Comparison of ENCODE assay signal across 16 cellular contexts in the genomic region with DNA sequence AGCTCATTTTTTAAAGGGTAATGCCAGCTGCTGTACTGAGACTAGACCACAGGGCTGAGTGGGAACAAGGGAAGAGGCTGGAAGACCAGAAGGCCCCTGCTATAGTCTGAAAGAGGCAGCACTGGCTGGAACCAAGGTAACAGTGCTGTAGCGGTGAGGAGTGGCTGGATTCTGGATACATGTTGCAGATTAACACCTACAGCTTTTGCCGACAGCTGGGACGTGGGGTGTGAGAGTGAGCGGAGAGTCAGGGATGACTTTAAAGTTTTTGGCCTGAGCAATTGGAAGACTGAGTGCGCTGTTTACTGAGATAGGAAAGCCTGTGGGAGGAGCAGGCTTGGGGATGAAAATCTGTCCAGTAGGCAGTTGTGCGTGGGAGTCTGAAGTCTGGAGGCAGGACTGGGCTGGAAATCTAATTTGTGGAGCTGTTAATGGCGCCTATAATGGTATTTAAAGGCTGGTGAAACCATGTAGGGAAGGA. TPM values are rescaled to one million over a fixed set of nuclear protein-coding genes. Genes with fewer than 3 reads are reported as not detected.
DNase-seq lines count a peak whose midpoint lies in the region; ATAC-seq and TF ChIP-seq lines count a peak whose summit lies in the region.
"Had no signal": no experiment of that assay in that cellular context is flagged by ENCODE, and none has a peak within 500 bp of the region (broad histone marks: within the 10 kb centered on the region; RNA-seq: fewer than 3 reads in every experiment).

No MANE protein-coding gene starts in this region.

- TF ChIP-seq CTCF in AG04450 (IDR thresholded peaks at IDR 0.05; ENCODE audit: low read depth, low read length): no peak
- no peak for TF ChIP-seq CTCF in heart right ventricle (IDR thresholded peaks at IDR 0.05)

- POLR2A ChIA-PET in AG04450 (lab: Yijun Ruan, JAX): interaction anchor here (1.3 to 1.8 kb wide), 2 partner anchors 86 to 91 kb away, joined by 3 to 4 read pairs; a partner anchor contains a TSS

- 56 to 60% methylated on average over 7 of the region's 7 CpGs for WGBS in heart right ventricle, 2 donors

- intact Hi-C loops in heart right ventricle (cut with DNase I): loop anchor here in 7 of 10 donors (1.0 to 10.0 kb wide), 8 partner anchors 36 to 92 kb away; a partner anchor contains a TSS

- no peaks in the 10 kb centered on the region for H3K9me3 ChIP-seq in AG04450 (ENCODE audit: control insufficient read depth, insufficient read depth, low read length)
- no peaks in the 10 kb centered on the region for H3K9me3 ChIP-seq in heart right ventricle
- H3K9me3 ChIP-seq: colonic mucosa had no signal

- H3K4me3 ChIP-seq in AG04450 (ENCODE audit: low read depth, low read length) (no peak overlapping the region), heart right ventricle (no peak overlapping the region)
- H3K4me3 ChIP-seq: colonic mucosa had no signal

- ATAC-seq in heart right ventricle (peak in 3 of 8 donors; percentile 13 to 21 (median 17)), GM18861 (IDR thresholded peaks at IDR 0.05; ENCODE audit: unreplicated experiment) (no peak)

- H3K27me3 ChIP-seq in AG04450 (ENCODE audit: control insufficient read depth, insufficient read depth, low read length): no peaks in the 10 kb centered on the region
- no peaks in the 10 kb centered on the region for H3K27me3 ChIP-seq in heart right ventricle
- H3K27me3 ChIP-seq: colonic mucosa had no signal

- H3K36me3 ChIP-seq in heart right ventricle: peaks cover 0 to 23% (median 12%) of the 10 kb centered on the region in 9 donors
- H3K36me3 ChIP-seq: colonic mucosa had no signal

- H3K27ac ChIP-seq in AG04450 (ENCODE audit: low read depth, low read length): peak overlapping the region; percentile 31
- peak overlapping the region in 8 of 10 donors; percentile 6 to 79 (median 44) for H3K27ac ChIP-seq in heart right ventricle

- no peak for DNase-seq in AG04450 (ENCODE audit: low read depth, low spot score)
- peak; percentile 32 for DNase-seq in OCI-M1 (lab: John Stamatoyannopoulos, UW)
- DNase-seq in heart right ventricle: no peak
- DNase-seq in occipital lobe (lab: John Stamatoyannopoulos, UW): peak; percentile 76
- DNase-seq in NCI-H146 treated with DMSO at 0.1 percent for 48 hours (lab: John Stamatoyannopoulos, UW; ENCODE audit: unreplicated experiment): no peak
- no peak for DNase-seq in HT-29 (ENCODE audit: low spot score)
- no peak for DNase-seq in NCI-H2081 treated with DMSO at 0.1 percent for 48 hours (lab: John Stamatoyannopoulos, UW)
- DNase-seq: activated CD8-positive, alpha-beta T cell treated with anti-CD3 and anti-CD28 coated beads, Interleukin-2, amount 10 ng/mL, durations not matched to agents 7 days and 5 days; colonic mucosa; DMS153; natural killer cell; NCI-H1105; NCI-H524 had no signal

- H3K4me1 ChIP-seq in heart right ventricle: peaks cover 5 to 41% (median 20%) of the 10 kb centered on the region in 9 donors
- H3K4me1 ChIP-seq: colonic mucosa had no signal

- CTCF ChIA-PET in AG04450 (lab: Charles Lee): interaction anchor here (0.9 to 6.0 kb wide), 23 partner anchors 10 to 346 kb away, joined by 3 to 74 read pairs (median 10); a partner anchor contains a TSS

RNA-seq across cellular contexts. Expression of a gene that starts 26.5 kb away (rescaled TPM):
- polyA plus RNA-seq in AG04450 (2011; rRNA removed): 0.11 and 0.33 TPM in 2 replicates
- not detected in 2 replicates for polyA minus RNA-seq in AG04450 (2011; rRNA and poly(A)+ RNA removed)
- total RNA-seq in heart right ventricle: 100 to 1,000 TPM in 9 of 10 donors, 10 to 100 TPM in 1; 80.2 to 250 (median 133) TPM
- 100 to 1,000 TPM in 1 of 2 donors, 10 to 100 TPM in 1; 28.2 to 255 TPM for polyA plus RNA-seq in heart right ventricle
- not detected for total RNA-seq in occipital lobe
- 0.21 and 0.58 TPM in 2 replicates for total RNA-seq in HT-29 (2014; rRNA removed; shearing (Covaris generic))
- total RNA-seq: activated CD8-positive, alpha-beta T cell treated with anti-CD3 and anti-CD28 coated beads, Interleukin-2, amount 10 ng/mL, durations not matched to agents 7 days and 5 days; H7; natural killer cell; RPMI7951 had no signal

Comparison
In these comparisons a context has a peak if more than half of its experiments do, and no peak if none do; other contexts are left out.
1. DNase-seq: peak in OCI-M1 (single experiment) and occipital lobe (single experiment); none in AG04450 (single experiment), heart right ventricle (0 of 2), NCI-H146 treated with DMSO at 0.1 percent for 48 hours (single experiment), HT-29 (single experiment) and NCI-H2081 treated with DMSO at 0.1 percent for 48 hours (single experiment).
2. RNA of a gene that starts 26.5 kb away (total RNA-seq): 80.2 to 250 TPM in heart right ventricle; 0.21 to 0.58 TPM in HT-29 and not detected in occipital lobe (single experiment); every median in the first group is over 10 times any median in the second.